8 cellular contexts compared by ENCODE assay signal in genomic region chr19:1941146-1942077, GRCh38. TPM values are rescaled to one million over a fixed set of nuclear protein-coding genes. Genes with fewer than 3 reads are reported as not detected.
DNase-seq lines count a peak whose midpoint lies in the region; ATAC-seq and TF ChIP-seq lines count a peak whose summit lies in the region.

Gene CSNK1G2 (plus strand): TSS chr19:1941172. CDS start chr19:1969773, 28,601 bp downstream.

- ATAC-seq in GM21381 (IDR thresholded peaks at IDR 0.05; ENCODE audit: unreplicated experiment), result peak; percentile 58
- no peak for ATAC-seq in GM18867 (IDR thresholded peaks at IDR 0.05; ENCODE audit: unreplicated experiment)

- H3K36me3 ChIP-seq in Peyer's patch, result no peaks in the 10 kb centered on the region

- POLR2A ChIA-PET in AG04450 (lab: Yijun Ruan, JAX), result interaction anchor here (0.8 kb wide), 1 partner anchor 443 kb away, joined by 3 read pairs; no protein-coding TSS in a partner anchor

- H3K27me3 ChIP-seq in AG04450 (ENCODE audit: control insufficient read depth, insufficient read depth, low read length), result no peaks in the 10 kb centered on the region
- no peaks in the 10 kb centered on the region for H3K27me3 ChIP-seq in Peyer's patch
- no peaks in the 10 kb centered on the region for H3K27me3 ChIP-seq in dorsolateral prefrontal cortex

- peak within 1 kb of the TSS; percentile 87 for H3K4me3 ChIP-seq in AG04450 (ENCODE audit: low read depth, low read length)
- peak within 1 kb of the TSS; percentile 78 to 95 (median 88) for H3K4me3 ChIP-seq in Peyer's patch
- H3K4me3 ChIP-seq in dorsolateral prefrontal cortex, result peak within 1 kb of the TSS; percentile 59 to 89 (median 77)

- H3K9me3 ChIP-seq in AG04450 (ENCODE audit: control insufficient read depth, insufficient read depth, low read length) (peaks cover 4% of the 10 kb centered on the region; the same call in 1 of the 2 replicates), Peyer's patch (no peaks in the 10 kb centered on the region)

- DNase-seq in AG04450 (ENCODE audit: low read depth, low spot score), result no peak
- peak in 2 of 3 donors; percentile 43 to 56 for DNase-seq in Peyer's patch
- DNase-seq in dorsolateral prefrontal cortex, result no peak
- no peak for DNase-seq in mucosa of gallbladder (ENCODE audit: low spot score)
- DNase-seq in GM19238 (ENCODE audit: insufficient read length, low spot score), result no peak
- DNase-seq in GF-D8 (lab: John Stamatoyannopoulos, UW), result no peak

- H3K27ac ChIP-seq in AG04450 (ENCODE audit: low read depth, low read length) (peak within 1 kb of the TSS; percentile 96), Peyer's patch (peak within 1 kb of the TSS; percentile 97 to 98 (median 98)), dorsolateral prefrontal cortex (peak within 1 kb of the TSS; percentile 78 to 99 (median 97))

- CTCF ChIA-PET in AG04450 (lab: Charles Lee), result interaction anchor here (0.6 kb wide), 1 partner anchor 105 kb away, joined by 4 read pairs; no protein-coding TSS in a partner anchor

- peak in 1 of 2 donors; percentile 62 for TF ChIP-seq POLR2A in Peyer's patch (IDR thresholded peaks at IDR 0.05)

- intact Hi-C loops in dorsolateral prefrontal cortex (cut with DNase I), result no loop called here

- peaks cover 0 to 40% (median 26%) of the 10 kb centered on the region in 4 donors for H3K4me1 ChIP-seq in Peyer's patch

- TF ChIP-seq CTCF in AG04450 (IDR thresholded peaks at IDR 0.05; ENCODE audit: low read depth, low read length), result no peak
- peak in 3 of 6 experiments; percentile 47 to 63 (median 47) for TF ChIP-seq CTCF in Peyer's patch (IDR thresholded peaks at IDR 0.05)
- peak in 3 of 56 donors; percentile 3 to 37 (median 18) for TF ChIP-seq CTCF in dorsolateral prefrontal cortex (IDR thresholded peaks at IDR 0.05 in 54 of 56, conservative IDR thresholded peaks at IDR 0.05 in 2 of 56; ENCODE audit: low read depth in 1 of 56, partially characterized antibody in 56 of 56)

RNA-seq across cellular contexts. Expression of gene CSNK1G2, which starts in this region (rescaled TPM):
- polyA plus RNA-seq in AG04450 (2011; rRNA removed), result 22.9 and 32.0 TPM in 2 replicates
- 19.0 and 38.3 TPM in 2 replicates for polyA minus RNA-seq in AG04450 (2011; rRNA and poly(A)+ RNA removed)
- total RNA-seq in Peyer's patch (100 to 1,000 TPM in 2 of 4 donors, 10 to 100 TPM in 2; 54.5 to 250 (median 103) TPM), dorsolateral prefrontal cortex (10 to 100 TPM; 36.6 to 99.4 (median 58.0) TPM), mucosa of gallbladder (77.5 TPM)

Comparison
In these comparisons a context has a peak if more than half of its experiments do, and no peak if none do; other contexts are left out.
1. DNase-seq: peak in Peyer's patch (2 of 3); none in AG04450 (single experiment), dorsolateral prefrontal cortex (0 of 10), mucosa of gallbladder (single experiment), GM19238 (single experiment) and GF-D8 (single experiment).
2. Peak in every context shown above with its lines, with median percentiles within 50 percentile points of each other: H3K27ac ChIP-seq and H3K4me3 ChIP-seq.